1 cellular context compared by ENCODE assay signal in the genomic region with DNA sequence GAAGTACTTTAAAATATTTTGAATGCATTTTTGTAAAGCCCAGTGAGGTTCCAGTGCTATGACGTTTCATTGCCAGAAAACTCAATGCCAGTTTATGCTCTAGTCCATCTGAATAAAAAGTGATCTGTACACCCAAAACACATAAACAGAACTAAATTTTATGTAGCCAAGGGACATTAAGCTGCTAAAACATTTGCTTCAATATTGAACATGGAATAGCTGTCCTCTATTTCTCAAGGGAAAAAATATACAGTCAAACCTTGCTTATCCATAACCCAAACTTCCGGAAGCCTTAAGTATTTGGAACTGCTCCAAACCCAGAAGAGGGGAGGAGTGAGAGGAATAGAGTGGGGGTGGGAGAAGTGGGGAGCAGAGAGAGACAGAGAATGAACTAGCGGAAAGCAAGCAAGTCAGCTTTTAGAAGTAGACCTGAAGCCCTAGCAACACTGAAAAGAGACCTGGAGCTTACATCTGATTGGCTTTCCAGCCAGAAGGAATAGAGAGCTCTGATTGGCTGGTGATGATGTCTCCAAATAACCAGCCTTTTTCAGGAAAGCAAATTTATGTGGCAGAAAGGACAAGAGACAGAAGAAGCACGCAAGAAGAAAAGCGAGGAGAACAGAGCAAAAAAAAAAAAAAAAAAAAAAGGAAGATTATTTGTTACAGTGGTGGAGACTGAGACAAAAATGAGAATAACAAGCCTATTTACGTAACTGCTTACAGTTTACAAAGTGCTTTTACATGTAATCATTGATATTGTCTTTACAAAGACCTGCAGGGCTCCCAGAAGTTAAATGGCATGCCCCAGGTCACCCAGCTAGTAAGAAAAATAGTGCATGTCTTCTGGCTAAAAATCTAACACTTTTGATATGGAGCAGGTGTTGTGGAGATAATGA.
TF ChIP-seq lines count a peak whose summit lies in the region.

No MANE protein-coding gene starts in this region.

TF ChIP-seq in GM12878, 131 proteins besides CTCF, POLR2A, EP300 and RAD21 (continued from another document and continues in another):
- TF ChIP-seq, protein P1, sequence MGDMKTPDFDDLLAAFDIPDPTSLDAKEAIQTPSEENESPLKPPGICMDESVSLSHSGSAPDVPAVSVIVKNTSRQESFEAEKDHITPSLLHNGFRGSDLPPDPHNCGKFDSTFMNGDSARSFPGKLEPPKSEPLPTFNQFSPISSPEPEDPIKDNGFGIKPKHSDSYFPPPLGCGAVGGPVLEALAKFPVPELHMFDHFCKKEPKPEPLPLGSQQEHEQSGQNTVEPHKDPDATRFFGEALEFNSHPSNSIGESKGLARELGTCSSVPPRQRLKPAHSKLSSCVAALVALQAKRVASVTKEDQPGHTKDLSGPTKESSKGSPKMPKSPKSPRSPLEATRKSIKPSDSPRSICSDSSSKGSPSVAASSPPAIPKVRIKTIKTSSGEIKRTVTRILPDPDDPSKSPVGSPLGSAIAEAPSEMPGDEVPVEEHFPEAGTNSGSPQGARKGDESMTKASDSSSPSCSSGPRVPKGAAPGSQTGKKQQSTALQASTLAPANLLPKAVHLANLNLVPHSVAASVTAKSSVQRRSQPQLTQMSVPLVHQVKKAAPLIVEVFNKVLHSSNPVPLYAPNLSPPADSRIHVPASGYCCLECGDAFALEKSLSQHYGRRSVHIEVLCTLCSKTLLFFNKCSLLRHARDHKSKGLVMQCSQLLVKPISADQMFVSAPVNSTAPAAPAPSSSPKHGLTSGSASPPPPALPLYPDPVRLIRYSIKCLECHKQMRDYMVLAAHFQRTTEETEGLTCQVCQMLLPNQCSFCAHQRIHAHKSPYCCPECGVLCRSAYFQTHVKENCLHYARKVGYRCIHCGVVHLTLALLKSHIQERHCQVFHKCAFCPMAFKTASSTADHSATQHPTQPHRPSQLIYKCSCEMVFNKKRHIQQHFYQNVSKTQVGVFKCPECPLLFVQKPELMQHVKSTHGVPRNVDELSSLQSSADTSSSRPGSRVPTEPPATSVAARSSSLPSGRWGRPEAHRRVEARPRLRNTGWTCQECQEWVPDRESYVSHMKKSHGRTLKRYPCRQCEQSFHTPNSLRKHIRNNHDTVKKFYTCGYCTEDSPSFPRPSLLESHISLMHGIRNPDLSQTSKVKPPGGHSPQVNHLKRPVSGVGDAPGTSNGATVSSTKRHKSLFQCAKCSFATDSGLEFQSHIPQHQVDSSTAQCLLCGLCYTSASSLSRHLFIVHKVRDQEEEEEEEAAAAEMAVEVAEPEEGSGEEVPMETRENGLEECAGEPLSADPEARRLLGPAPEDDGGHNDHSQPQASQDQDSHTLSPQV (IDR thresholded peaks at IDR 0.05), result 0 out of 2 replicates have a peak, but pooled peaks have one; percentile 5
- TF ChIP-seq RELA (IDR thresholded peaks at IDR 0.05; ENCODE audit: borderline replicate concordance, partially characterized antibody), result no peak
- TF ChIP-seq, protein P2, sequence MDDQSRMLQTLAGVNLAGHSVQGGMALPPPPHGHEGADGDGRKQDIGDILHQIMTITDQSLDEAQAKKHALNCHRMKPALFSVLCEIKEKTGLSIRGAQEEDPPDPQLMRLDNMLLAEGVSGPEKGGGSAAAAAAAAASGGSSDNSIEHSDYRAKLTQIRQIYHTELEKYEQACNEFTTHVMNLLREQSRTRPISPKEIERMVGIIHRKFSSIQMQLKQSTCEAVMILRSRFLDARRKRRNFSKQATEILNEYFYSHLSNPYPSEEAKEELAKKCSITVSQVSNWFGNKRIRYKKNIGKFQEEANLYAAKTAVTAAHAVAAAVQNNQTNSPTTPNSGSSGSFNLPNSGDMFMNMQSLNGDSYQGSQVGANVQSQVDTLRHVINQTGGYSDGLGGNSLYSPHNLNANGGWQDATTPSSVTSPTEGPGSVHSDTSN (IDR thresholded peaks at IDR 0.05; ENCODE audit: insufficient replicate concordance, low read depth, low read length), result no peak
- no peak for TF ChIP-seq SUPT20H (IDR thresholded peaks at IDR 0.05; ENCODE audit: borderline replicate concordance, control insufficient read depth, low read depth, low read length)
- TF ChIP-seq SRF (IDR thresholded peaks at IDR 0.05; ENCODE audit: low read depth in 2 of 2, low read length in 2 of 2), result no peak
- TF ChIP-seq JUND (IDR thresholded peaks at IDR 0.05; ENCODE audit: low read depth, low read length), result no peak
- TF ChIP-seq SREBF2 (IDR thresholded peaks at IDR 0.05; ENCODE audit: low read length), result no peak
- no peak; the same call in 1 of the 2 replicates for TF ChIP-seq CHD1 (IDR thresholded peaks at IDR 0.05; ENCODE audit: low read depth, low read length)
- no peak for TF ChIP-seq POLR2AphosphoS2 (IDR thresholded peaks at IDR 0.05; ENCODE audit: low read depth, low read length)
- TF ChIP-seq POU2F2 (IDR thresholded peaks at IDR 0.05; ENCODE audit: borderline replicate concordance, low read depth, low read length), result no peak
- no peak for TF ChIP-seq SREBF1 (IDR thresholded peaks at IDR 0.05; ENCODE audit: low read length)
- peak; percentile 65; the same call in 1 of the 2 replicates for TF ChIP-seq TAF1 (IDR thresholded peaks at IDR 0.05; ENCODE audit: borderline replicate concordance, low read depth, low read length)
- no peak for TF ChIP-seq SPI1 (IDR thresholded peaks at IDR 0.05; ENCODE audit: borderline replicate concordance, insufficient read depth, low read depth, low read length)
- TF ChIP-seq ZNF207 (IDR thresholded peaks at IDR 0.05; ENCODE audit: borderline replicate concordance), result no peak
- no peak for TF ChIP-seq TCF7 (IDR thresholded peaks at IDR 0.05; ENCODE audit: borderline replicate concordance)
- TF ChIP-seq TCF12 (IDR thresholded peaks at IDR 0.05; ENCODE audit: low read depth, low read length), result no peak
- TF ChIP-seq, protein P3, sequence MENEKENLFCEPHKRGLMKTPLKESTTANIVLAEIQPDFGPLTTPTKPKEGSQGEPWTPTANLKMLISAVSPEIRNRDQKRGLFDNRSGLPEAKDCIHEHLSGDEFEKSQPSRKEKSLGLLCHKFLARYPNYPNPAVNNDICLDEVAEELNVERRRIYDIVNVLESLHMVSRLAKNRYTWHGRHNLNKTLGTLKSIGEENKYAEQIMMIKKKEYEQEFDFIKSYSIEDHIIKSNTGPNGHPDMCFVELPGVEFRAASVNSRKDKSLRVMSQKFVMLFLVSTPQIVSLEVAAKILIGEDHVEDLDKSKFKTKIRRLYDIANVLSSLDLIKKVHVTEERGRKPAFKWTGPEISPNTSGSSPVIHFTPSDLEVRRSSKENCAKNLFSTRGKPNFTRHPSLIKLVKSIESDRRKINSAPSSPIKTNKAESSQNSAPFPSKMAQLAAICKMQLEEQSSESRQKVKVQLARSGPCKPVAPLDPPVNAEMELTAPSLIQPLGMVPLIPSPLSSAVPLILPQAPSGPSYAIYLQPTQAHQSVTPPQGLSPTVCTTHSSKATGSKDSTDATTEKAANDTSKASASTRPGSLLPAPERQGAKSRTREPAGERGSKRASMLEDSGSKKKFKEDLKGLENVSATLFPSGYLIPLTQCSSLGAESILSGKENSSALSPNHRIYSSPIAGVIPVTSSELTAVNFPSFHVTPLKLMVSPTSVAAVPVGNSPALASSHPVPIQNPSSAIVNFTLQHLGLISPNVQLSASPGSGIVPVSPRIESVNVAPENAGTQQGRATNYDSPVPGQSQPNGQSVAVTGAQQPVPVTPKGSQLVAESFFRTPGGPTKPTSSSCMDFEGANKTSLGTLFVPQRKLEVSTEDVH (IDR thresholded peaks at IDR 0.05; ENCODE audit: low read depth, partially characterized antibody), result no peak
- TF ChIP-seq, protein P4, sequence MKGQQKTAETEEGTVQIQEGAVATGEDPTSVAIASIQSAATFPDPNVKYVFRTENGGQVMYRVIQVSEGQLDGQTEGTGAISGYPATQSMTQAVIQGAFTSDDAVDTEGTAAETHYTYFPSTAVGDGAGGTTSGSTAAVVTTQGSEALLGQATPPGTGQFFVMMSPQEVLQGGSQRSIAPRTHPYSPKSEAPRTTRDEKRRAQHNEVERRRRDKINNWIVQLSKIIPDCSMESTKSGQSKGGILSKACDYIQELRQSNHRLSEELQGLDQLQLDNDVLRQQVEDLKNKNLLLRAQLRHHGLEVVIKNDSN (IDR thresholded peaks at IDR 0.05; ENCODE audit: borderline replicate concordance, extremely low read length, insufficient read depth, low read depth, low read length), result no peak
- peak in 1 of 2 experiments; percentile 22; a peak in 1 of 4 replicates for TF ChIP-seq ETV6 (conservative IDR thresholded peaks at IDR 0.05 in 1 of 2, IDR thresholded peaks at IDR 0.05 in 1 of 2; ENCODE audit: borderline replicate concordance in 1 of 2, low read depth in 1 of 2)
- TF ChIP-seq PAX8 (IDR thresholded peaks at IDR 0.05), result 0 out of 2 replicates have a peak, but pooled peaks have one; percentile 45
- TF ChIP-seq IKZF1 (conservative IDR thresholded peaks at IDR 0.05), result 0 out of 2 replicates have a peak, but pooled peaks have one; percentile 37
- no peak for TF ChIP-seq BACH1 (IDR thresholded peaks at IDR 0.05; ENCODE audit: borderline replicate concordance)
- TF ChIP-seq ZNF622 (IDR thresholded peaks at IDR 0.05), result no peak
- TF ChIP-seq SMARCA5 (IDR thresholded peaks at IDR 0.05), result no peak
- 0 out of 2 replicates have a peak, but pooled peaks have one; percentile 9 for TF ChIP-seq IRF4 (IDR thresholded peaks at IDR 0.05; ENCODE audit: low read depth, low read length)
- no peak for TF ChIP-seq EZH2 (IDR thresholded peaks at IDR 0.05; ENCODE audit: borderline replicate concordance, control insufficient read depth, low read depth, low read length)
- no peak for TF ChIP-seq MTA2 (IDR thresholded peaks at IDR 0.05; ENCODE audit: low read depth)
- peak; percentile 75 for TF ChIP-seq EED (IDR thresholded peaks at IDR 0.05; ENCODE audit: low read depth)
- TF ChIP-seq PML (IDR thresholded peaks at IDR 0.05; ENCODE audit: low read length), result peak; percentile 67
- peak; percentile 63 for TF ChIP-seq CHD2 (IDR thresholded peaks at IDR 0.05; ENCODE audit: borderline replicate concordance, low read depth, low read length)
- TF ChIP-seq EGR1 (IDR thresholded peaks at IDR 0.05; ENCODE audit: borderline replicate concordance in 1 of 2, low read depth in 2 of 2, low read length in 2 of 2), result no peak
- TF ChIP-seq RCOR1 (conservative IDR thresholded peaks at IDR 0.05; ENCODE audit: low read depth, low read length), result no peak
- no peak for TF ChIP-seq NR2C1 (IDR thresholded peaks at IDR 0.05)
- no peak for TF ChIP-seq ZZZ3 (IDR thresholded peaks at IDR 0.05; ENCODE audit: control insufficient read depth, insufficient read length, low read depth)
- TF ChIP-seq, protein P5, sequence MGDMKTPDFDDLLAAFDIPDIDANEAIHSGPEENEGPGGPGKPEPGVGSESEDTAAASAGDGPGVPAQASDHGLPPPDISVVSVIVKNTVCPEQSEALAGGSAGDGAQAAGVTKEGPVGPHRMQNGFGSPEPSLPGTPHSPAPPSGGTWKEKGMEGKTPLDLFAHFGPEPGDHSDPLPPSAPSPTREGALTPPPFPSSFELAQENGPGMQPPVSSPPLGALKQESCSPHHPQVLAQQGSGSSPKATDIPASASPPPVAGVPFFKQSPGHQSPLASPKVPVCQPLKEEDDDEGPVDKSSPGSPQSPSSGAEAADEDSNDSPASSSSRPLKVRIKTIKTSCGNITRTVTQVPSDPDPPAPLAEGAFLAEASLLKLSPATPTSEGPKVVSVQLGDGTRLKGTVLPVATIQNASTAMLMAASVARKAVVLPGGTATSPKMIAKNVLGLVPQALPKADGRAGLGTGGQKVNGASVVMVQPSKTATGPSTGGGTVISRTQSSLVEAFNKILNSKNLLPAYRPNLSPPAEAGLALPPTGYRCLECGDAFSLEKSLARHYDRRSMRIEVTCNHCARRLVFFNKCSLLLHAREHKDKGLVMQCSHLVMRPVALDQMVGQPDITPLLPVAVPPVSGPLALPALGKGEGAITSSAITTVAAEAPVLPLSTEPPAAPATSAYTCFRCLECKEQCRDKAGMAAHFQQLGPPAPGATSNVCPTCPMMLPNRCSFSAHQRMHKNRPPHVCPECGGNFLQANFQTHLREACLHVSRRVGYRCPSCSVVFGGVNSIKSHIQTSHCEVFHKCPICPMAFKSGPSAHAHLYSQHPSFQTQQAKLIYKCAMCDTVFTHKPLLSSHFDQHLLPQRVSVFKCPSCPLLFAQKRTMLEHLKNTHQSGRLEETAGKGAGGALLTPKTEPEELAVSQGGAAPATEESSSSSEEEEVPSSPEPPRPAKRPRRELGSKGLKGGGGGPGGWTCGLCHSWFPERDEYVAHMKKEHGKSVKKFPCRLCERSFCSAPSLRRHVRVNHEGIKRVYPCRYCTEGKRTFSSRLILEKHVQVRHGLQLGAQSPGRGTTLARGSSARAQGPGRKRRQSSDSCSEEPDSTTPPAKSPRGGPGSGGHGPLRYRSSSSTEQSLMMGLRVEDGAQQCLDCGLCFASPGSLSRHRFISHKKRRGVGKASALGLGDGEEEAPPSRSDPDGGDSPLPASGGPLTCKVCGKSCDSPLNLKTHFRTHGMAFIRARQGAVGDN (IDR thresholded peaks at IDR 0.05), result no peak
- TF ChIP-seq, protein P6, sequence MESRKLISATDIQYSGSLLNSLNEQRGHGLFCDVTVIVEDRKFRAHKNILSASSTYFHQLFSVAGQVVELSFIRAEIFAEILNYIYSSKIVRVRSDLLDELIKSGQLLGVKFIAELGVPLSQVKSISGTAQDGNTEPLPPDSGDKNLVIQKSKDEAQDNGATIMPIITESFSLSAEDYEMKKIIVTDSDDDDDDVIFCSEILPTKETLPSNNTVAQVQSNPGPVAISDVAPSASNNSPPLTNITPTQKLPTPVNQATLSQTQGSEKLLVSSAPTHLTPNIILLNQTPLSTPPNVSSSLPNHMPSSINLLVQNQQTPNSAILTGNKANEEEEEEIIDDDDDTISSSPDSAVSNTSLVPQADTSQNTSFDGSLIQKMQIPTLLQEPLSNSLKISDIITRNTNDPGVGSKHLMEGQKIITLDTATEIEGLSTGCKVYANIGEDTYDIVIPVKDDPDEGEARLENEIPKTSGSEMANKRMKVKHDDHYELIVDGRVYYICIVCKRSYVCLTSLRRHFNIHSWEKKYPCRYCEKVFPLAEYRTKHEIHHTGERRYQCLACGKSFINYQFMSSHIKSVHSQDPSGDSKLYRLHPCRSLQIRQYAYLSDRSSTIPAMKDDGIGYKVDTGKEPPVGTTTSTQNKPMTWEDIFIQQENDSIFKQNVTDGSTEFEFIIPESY (IDR thresholded peaks at IDR 0.05), result no peak
- TF ChIP-seq HDAC6 (IDR thresholded peaks at IDR 0.05; ENCODE audit: unreplicated experiment), result no peak
- no peak; the same call in 1 of the 2 replicates for TF ChIP-seq MTA3 (IDR thresholded peaks at IDR 0.05; ENCODE audit: borderline replicate concordance, low read length)
- TF ChIP-seq HDAC2 (IDR thresholded peaks at IDR 0.05), result no peak
- TF ChIP-seq, protein P7, sequence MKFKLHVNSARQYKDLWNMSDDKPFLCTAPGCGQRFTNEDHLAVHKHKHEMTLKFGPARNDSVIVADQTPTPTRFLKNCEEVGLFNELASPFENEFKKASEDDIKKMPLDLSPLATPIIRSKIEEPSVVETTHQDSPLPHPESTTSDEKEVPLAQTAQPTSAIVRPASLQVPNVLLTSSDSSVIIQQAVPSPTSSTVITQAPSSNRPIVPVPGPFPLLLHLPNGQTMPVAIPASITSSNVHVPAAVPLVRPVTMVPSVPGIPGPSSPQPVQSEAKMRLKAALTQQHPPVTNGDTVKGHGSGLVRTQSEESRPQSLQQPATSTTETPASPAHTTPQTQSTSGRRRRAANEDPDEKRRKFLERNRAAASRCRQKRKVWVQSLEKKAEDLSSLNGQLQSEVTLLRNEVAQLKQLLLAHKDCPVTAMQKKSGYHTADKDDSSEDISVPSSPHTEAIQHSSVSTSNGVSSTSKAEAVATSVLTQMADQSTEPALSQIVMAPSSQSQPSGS (IDR thresholded peaks at IDR 0.05; ENCODE audit: low read length), result peak; percentile 70
- no peak; the same call in 1 of the 2 replicates for TF ChIP-seq JUNB (IDR thresholded peaks at IDR 0.05)
- TF ChIP-seq TBL1XR1 (IDR thresholded peaks at IDR 0.05; ENCODE audit: low read depth, low read length), result peak; percentile 28; the same call in 1 of the 2 replicates
- TF ChIP-seq POLR2AphosphoS5 (IDR thresholded peaks at IDR 0.05; ENCODE audit: low read length), result peak; percentile 54; the same call in 1 of the 2 replicates
